ENCODE assay signal across 8 cellular contexts in genomic region chr6:103017878-103018277, GRCh38.
"Had no signal": no experiment of that assay in that cellular context is flagged by ENCODE, and none has a peak within 500 bp of the region (broad histone marks: within the 10 kb centered on the region; RNA-seq: fewer than 3 reads in every experiment).

No MANE protein-coding gene starts in this region.

- H3K27ac Mint-ChIP-seq: IgD-negative memory B cell had no signal

- H3K36me3 Mint-ChIP-seq: IgD-negative memory B cell had no signal

- DNase-seq: IMR-90, KBM-7, KG1 had no signal

- H3K27me3 Mint-ChIP-seq: IgD-negative memory B cell had no signal

- H3K27ac ChIP-seq: HL-60 had no signal

- H3K4me3 Mint-ChIP-seq: IgD-negative memory B cell had no signal

- ATAC-seq: HepG2, K562 had no signal

- H3K4me3 ChIP-seq: K562 had no signal

- FAIRE-seq: HepG2, HTR-8/SVneo, K562 had no signal
